Comparison of ENCODE assay signal across 25 cellular contexts in genomic region chr13:68984688-68985319, GRCh38.
"Had no signal": no experiment of that assay in that cellular context is flagged by ENCODE, and none has a peak within 500 bp of the region (broad histone marks: within the 10 kb centered on the region; RNA-seq: fewer than 3 reads in every experiment).

No MANE protein-coding gene starts in this region.

- H3K27me3 ChIP-seq: ascending aorta, brain microvascular endothelial cell, colonic mucosa, sigmoid colon, tibial artery had no signal

- H3K9me3 Mint-ChIP-seq: central memory CD8-positive, alpha-beta T cell; nephron progenitor cell had no signal

- H3K27ac Mint-ChIP-seq: activated B cell treated with CpG ODN at 0.5 μM for 24 hours; activated CD4-positive, alpha-beta T cell treated with anti-CD3 and anti-CD28 coated beads for 36 hours; activated naive CD4-positive, alpha-beta T cell treated with anti-CD3 and anti-CD28 coated beads, Interleukin-2, amount 50 U/mL, for 24 hours; immature natural killer cell; nephron progenitor cell had no signal

- H2AFZ ChIP-seq: parathyroid adenoma had no signal

- ATAC-seq: activated CD4-positive, alpha-beta T cell treated with anti-CD3 and anti-CD28 coated beads for 36 hours; effector memory CD8-positive, alpha-beta T cell; esophagus mucosa; mucosa of descending colon had no signal

- H3K9me3 ChIP-seq: ascending aorta, colonic mucosa, mucosa of descending colon had no signal

- H3K36me3 ChIP-seq: ascending aorta, brain microvascular endothelial cell, colonic mucosa, sigmoid colon, tibial artery had no signal

- H3K4me3 ChIP-seq: ascending aorta, colonic mucosa, dorsolateral prefrontal cortex, mucosa of descending colon, sigmoid colon, tibial artery had no signal

- H3K4me1 ChIP-seq: ascending aorta, colonic mucosa, parathyroid adenoma, sigmoid colon, tibial artery had no signal

- DNase-seq: activated B cell treated with CpG ODN at 0.5 μM for 24 hours; activated CD4-positive, alpha-beta T cell treated with anti-CD3 and anti-CD28 coated beads for 36 hours; activated CD4-positive, alpha-beta T cell treated with anti-CD3 and anti-CD28 coated beads, Interleukin-2, amount 50 U/mL, for 48 hours; activated effector memory CD4-positive, alpha-beta T cell treated with Interleukin-2 at 50 U/mL for 16 hours; activated T-cell treated with anti-CD3 and anti-CD28 coated beads, Interleukin-2, amount 50 U/mL, for 48 hours; brain microvascular endothelial cell; colonic mucosa; dorsolateral prefrontal cortex; effector memory CD8-positive, alpha-beta T cell; foreskin melanocyte; immature natural killer cell; mesenchymal stem cell; nephron progenitor cell; nucleus accumbens; sigmoid colon; stimulated activated CD4-positive, alpha-beta T cell treated with anti-CD3 and anti-CD28 coated beads, Interleukin-4, amount 100 ng/mL, for 1 hour; stimulated activated naive CD4-positive, alpha-beta T cell treated with Interleukin-2 at 50 U/mL for 16 hours; T1000; tibial artery had no signal

- H3K27ac ChIP-seq: ascending aorta, brain microvascular endothelial cell, colonic mucosa, dorsolateral prefrontal cortex, parathyroid adenoma, sigmoid colon, tibial artery had no signal

- H3K27me3 Mint-ChIP-seq: activated B cell treated with CpG ODN at 0.5 μM for 24 hours; activated CD4-positive, alpha-beta T cell treated with anti-CD3 and anti-CD28 coated beads for 36 hours; activated naive CD4-positive, alpha-beta T cell treated with anti-CD3 and anti-CD28 coated beads, Interleukin-2, amount 50 U/mL, for 24 hours; central memory CD8-positive, alpha-beta T cell; effector memory CD8-positive, alpha-beta T cell had no signal

- H3K36me3 Mint-ChIP-seq: activated naive CD4-positive, alpha-beta T cell treated with anti-CD3 and anti-CD28 coated beads, Interleukin-2, amount 50 U/mL, for 24 hours had no signal

- H3K9ac ChIP-seq: parathyroid adenoma had no signal

- H3K4me3 Mint-ChIP-seq: activated B cell treated with CpG ODN at 0.5 μM for 24 hours; activated CD4-positive, alpha-beta T cell treated with anti-CD3 and anti-CD28 coated beads for 36 hours; activated naive CD4-positive, alpha-beta T cell treated with anti-CD3 and anti-CD28 coated beads, Interleukin-2, amount 50 U/mL, for 24 hours; central memory CD8-positive, alpha-beta T cell; effector memory CD8-positive, alpha-beta T cell; immature natural killer cell; nephron progenitor cell had no signal

- H3K79me2 ChIP-seq: parathyroid adenoma had no signal

- H3K4me1 Mint-ChIP-seq: activated B cell treated with CpG ODN at 0.5 μM for 24 hours; activated CD4-positive, alpha-beta T cell treated with anti-CD3 and anti-CD28 coated beads for 36 hours; activated naive CD4-positive, alpha-beta T cell treated with anti-CD3 and anti-CD28 coated beads, Interleukin-2, amount 50 U/mL, for 24 hours; central memory CD8-positive, alpha-beta T cell; immature natural killer cell; nephron progenitor cell had no signal
